16 cellular contexts compared by ENCODE assay signal in genomic region chr17:34712481-34713195, GRCh38.
A peak's percentile ranks its signal among the peaks of the same experiment; 100 is the strongest.
DNase-seq lines count a peak whose midpoint lies in the region; ATAC-seq and TF ChIP-seq lines count a peak whose summit lies in the region.
"Had no signal": no experiment of that assay in that cellular context is flagged by ENCODE, and none has a peak within 500 bp of the region (broad histone marks: within the 10 kb centered on the region; RNA-seq: fewer than 3 reads in every experiment).

No MANE protein-coding gene starts in this region.

- H3K27ac ChIP-seq in H9 (ENCODE audit: insufficient read length, low read depth, low read length), result no peak overlapping the region
- no peak overlapping the region for H3K27ac ChIP-seq in esophagus muscularis mucosa (replicated peaks in 1 of 4)
- H3K27ac ChIP-seq in effector memory CD4-positive, alpha-beta T cell (ENCODE audit: insufficient read depth, low read length, poor library complexity, severe bottlenecking), result no peak overlapping the region
- H3K27ac ChIP-seq in uterus, result no peak overlapping the region
- H3K27ac ChIP-seq: BLaER1 had no signal

- H4K8ac ChIP-seq in H9 (replicated peaks; ENCODE audit: insufficient read length, low read depth, low read length), result no peak overlapping the region

- no peak overlapping the region for H3K4me2 ChIP-seq in H9 (ENCODE audit: insufficient read depth, insufficient read length, low read length)
- H3K4me2 ChIP-seq: BLaER1 had no signal

- ATAC-seq in sciatic nerve (no peak), HG03196 (IDR thresholded peaks at IDR 0.05; ENCODE audit: unreplicated experiment) (no peak)

- WGBS in H9 (ENCODE audit: extremely low coverage, insufficient read length, low lambda C conversion rate), result no CpG with 5 or more reads among the region's 3 CpGs
- 74% methylated on average over 3 of the region's 3 CpGs for WGBS in esophagus muscularis mucosa

- H4K91ac ChIP-seq in H9 (ENCODE audit: insufficient read length, low read depth, low read length), result no peak overlapping the region

- H3K56ac ChIP-seq in H9 (ENCODE audit: insufficient read length, low read depth, low read length), result no peak overlapping the region

- H3K4me3 Mint-ChIP-seq in H9 (no peak overlapping the region), osteocyte (ENCODE audit: unreplicated experiment) (no peak overlapping the region)
- H3K4me3 Mint-ChIP-seq: CD14-positive monocyte; CD4-positive, alpha-beta memory T cell had no signal

- no peak for TF ChIP-seq EP300 in esophagus muscularis mucosa (IDR thresholded peaks at IDR 0.05)

- H3T11ph ChIP-seq in H9 (ENCODE audit: low read length), result no peak overlapping the region

- H3K27me3 ChIP-seq in H9 (ENCODE audit: insufficient read depth, low read length), result no peaks in the 10 kb centered on the region; the same call in 1 of the 2 replicates
- peaks cover 0 to 60% (median 0%) of the 10 kb centered on the region in 4 donors for H3K27me3 ChIP-seq in esophagus muscularis mucosa
- no peaks in the 10 kb centered on the region for H3K27me3 ChIP-seq in effector memory CD4-positive, alpha-beta T cell (replicated peaks; ENCODE audit: control insufficient read depth, insufficient read depth, low read length, poor library complexity, severe bottlenecking)
- H3K27me3 ChIP-seq in uterus, result no peaks in the 10 kb centered on the region
- H3K27me3 ChIP-seq: BLaER1 had no signal

- DNase-seq in H9 (peak; percentile 15), esophagus muscularis mucosa (ENCODE audit: extremely low spot score) (peak; percentile 88), osteocyte (ENCODE audit: extremely low spot score, unreplicated experiment) (peak; percentile 66), sciatic nerve (ENCODE audit: low spot score) (no peak), uterus (no peak)
- DNase-seq in effector memory CD4-positive, alpha-beta T cell, result no peak
- DNase-seq: 8988T; CD4-positive, alpha-beta memory T cell; DMS153; DMS79; GF-D8; GOT3; H7 had no signal

- H3K79me1 ChIP-seq in H9 (ENCODE audit: insufficient read depth, low read depth, low read length, poor library complexity, severe bottlenecking), result no peaks in the 10 kb centered on the region

- no peak overlapping the region for H2BK20ac ChIP-seq in H9 (ENCODE audit: low read depth, low read length, poor library complexity, severe bottlenecking)

- H2BK5ac ChIP-seq in H9 (ENCODE audit: insufficient read length, low read length), result no peak overlapping the region

- H2BK120ac ChIP-seq in H9 (ENCODE audit: low read depth, low read length, poor library complexity, severe bottlenecking), result no peak overlapping the region

- H3K4me3 ChIP-seq in esophagus muscularis mucosa, result no peak overlapping the region
- H3K4me3 ChIP-seq in effector memory CD4-positive, alpha-beta T cell (ENCODE audit: insufficient read depth, low read depth, low read length, poor library complexity, severe bottlenecking), result no peak overlapping the region
- no peak overlapping the region for H3K4me3 ChIP-seq in uterus
- H3K4me3 ChIP-seq: BLaER1 had no signal

- H2AK5ac ChIP-seq in H9 (ENCODE audit: insufficient read length, low read length), result no peak overlapping the region

- intact Hi-C loops in esophagus muscularis mucosa (cut with DNase I) (no loop called here), sciatic nerve (cut with DNase I) (no loop called here), uterus (cut with DNase I; ENCODE audit: low total_unique reads) (no loop called here)

- H3K27me3 Mint-ChIP-seq in H9 (ENCODE audit: low read depth) (peaks cover 30% of the 10 kb centered on the region), osteocyte (ENCODE audit: unreplicated experiment) (no peaks in the 10 kb centered on the region)

- H3K4ac ChIP-seq in H9 (ENCODE audit: low read depth, low read length), result no peak overlapping the region

- H4K20me1 ChIP-seq in H9 (ENCODE audit: control insufficient read depth, insufficient read depth, insufficient read length), result no peaks in the 10 kb centered on the region
- H4K20me1 ChIP-seq: BLaER1 had no signal

- H3K4me1 ChIP-seq in H9 (ENCODE audit: insufficient read depth, low read length) (no peaks in the 10 kb centered on the region; the same call in 1 of the 2 replicates), esophagus muscularis mucosa (no peaks in the 10 kb centered on the region), uterus (no peaks in the 10 kb centered on the region)
- no peaks in the 10 kb centered on the region for H3K4me1 ChIP-seq in effector memory CD4-positive, alpha-beta T cell (ENCODE audit: control insufficient read depth, insufficient read depth, low read length, poor library complexity, severe bottlenecking)
- H3K4me1 ChIP-seq: BLaER1 had no signal

- H3K23ac ChIP-seq in H9 (ENCODE audit: insufficient read length, low read depth, low read length), result no peak overlapping the region

- no peak overlapping the region; the same call in 1 of the 2 replicates for H3K14ac ChIP-seq in H9 (ENCODE audit: insufficient read depth, low read length)

- no peak overlapping the region for H3K18ac ChIP-seq in H9 (ENCODE audit: insufficient read length, low read depth, low read length)

- no peak overlapping the region for H2BK12ac ChIP-seq in H9 (ENCODE audit: insufficient read length, low read depth, low read length)

- H3K23me2 ChIP-seq in H9 (ENCODE audit: insufficient read length, low read depth, low read length, poor library complexity, severe bottlenecking), result no peaks in the 10 kb centered on the region

- no peak overlapping the region for H3K9ac ChIP-seq in H9 (ENCODE audit: extremely low read depth, insufficient read length, low read length)
- H3K9ac ChIP-seq: BLaER1 had no signal

- TF ChIP-seq CTCF in H9 (conservative IDR thresholded peaks at IDR 0.05) (no peak), esophagus muscularis mucosa (IDR thresholded peaks at IDR 0.05) (no peak), osteocyte (IDR thresholded peaks at IDR 0.05) (no peak), uterus (IDR thresholded peaks at IDR 0.05) (no peak)

- no peaks in the 10 kb centered on the region for H3K9me3 ChIP-seq in H9 (ENCODE audit: control insufficient read depth, low read depth, low read length)
- H3K9me3 ChIP-seq in esophagus muscularis mucosa, result no peaks in the 10 kb centered on the region
- no peaks in the 10 kb centered on the region for H3K9me3 ChIP-seq in effector memory CD4-positive, alpha-beta T cell (ENCODE audit: control insufficient read depth, low read length)
- no peaks in the 10 kb centered on the region for H3K9me3 ChIP-seq in uterus
- H3K9me3 ChIP-seq: BLaER1 had no signal

- TF ChIP-seq POLR2A in esophagus muscularis mucosa (IDR thresholded peaks at IDR 0.05; ENCODE audit: low read depth) (no peak), uterus (IDR thresholded peaks at IDR 0.05) (no peak)

- H3K4me1 Mint-ChIP-seq in H9 (no peaks in the 10 kb centered on the region), osteocyte (ENCODE audit: unreplicated experiment) (no peaks in the 10 kb centered on the region)
- H3K4me1 Mint-ChIP-seq: CD14-positive monocyte; CD4-positive, alpha-beta memory T cell had no signal

- no peak overlapping the region for H4K5ac ChIP-seq in H9 (ENCODE audit: insufficient read length, low read depth, low read length)

- H3K9me3 Mint-ChIP-seq in H9, result no peaks in the 10 kb centered on the region
- no peaks in the 10 kb centered on the region for H3K9me3 Mint-ChIP-seq in osteocyte (ENCODE audit: unreplicated experiment)

- H3K79me2 ChIP-seq in H9 (ENCODE audit: insufficient read depth, low read length), result no peaks in the 10 kb centered on the region

- H3K36me3 ChIP-seq in esophagus muscularis mucosa, result no peaks in the 10 kb centered on the region
- H3K36me3 ChIP-seq in effector memory CD4-positive, alpha-beta T cell (ENCODE audit: control insufficient read depth, insufficient read depth, low read length), result no peaks in the 10 kb centered on the region
- H3K36me3 ChIP-seq in uterus, result no peaks in the 10 kb centered on the region
- H3K36me3 ChIP-seq: BLaER1 had no signal

- no peak overlapping the region for H2BK15ac ChIP-seq in H9 (ENCODE audit: low read depth, low read length)

- H3K27ac Mint-ChIP-seq in H9, result peak overlapping the region in 1 of 3 experiments; percentile 76; a peak in 1 of 7 replicates
- H3K27ac Mint-ChIP-seq in osteocyte (ENCODE audit: unreplicated experiment), result no peak overlapping the region
- H3K27ac Mint-ChIP-seq: CD14-positive monocyte; CD4-positive, alpha-beta memory T cell had no signal

- H2AFZ ChIP-seq in H9 (ENCODE audit: low read length), result no peak overlapping the region

- H3K36me3 Mint-ChIP-seq in H9 (ENCODE audit: insufficient read depth in 1 of 3, low read depth in 3 of 3) (no peaks in the 10 kb centered on the region), osteocyte (ENCODE audit: unreplicated experiment) (no peaks in the 10 kb centered on the region)
- H3K36me3 Mint-ChIP-seq: CD14-positive monocyte; CD4-positive, alpha-beta memory T cell had no signal

Comparison
In these comparisons a context has a peak if more than half of its experiments do, and no peak if none do; other contexts are left out.
1. DNase-seq: peak in H9 (single experiment), esophagus muscularis mucosa (single experiment) and osteocyte (single experiment); none in sciatic nerve (single experiment), effector memory CD4-positive, alpha-beta T cell (0 of 3) and uterus (0 of 2).